11 cellular contexts compared by ENCODE assay signal in genomic region chr14:77318756-77319155, GRCh38. TPM values are rescaled to one million over a fixed set of nuclear protein-coding genes. Genes with fewer than 3 reads are reported as not detected.
DNase-seq lines count a peak whose midpoint lies in the region; ATAC-seq, FAIRE-seq and TF ChIP-seq lines count a peak whose summit lies in the region.
"Not testable (repeated sequence)": the region's sequence is repeated elsewhere in the genome, so short reads cannot be mapped to it uniquely, and the experiment has no call there.
"Had no signal": no experiment of that assay in that cellular context is flagged by ENCODE, and none has a peak within 500 bp of the region (broad histone marks: within the 10 kb centered on the region; RNA-seq: fewer than 3 reads in every experiment).

No MANE protein-coding gene starts in this region.

- not testable (repeated sequence) for H2AFZ ChIP-seq in Karpas-422 (ENCODE audit: low read length); HepG2 (ENCODE audit: low read length)

- not testable (repeated sequence) for TF ChIP-seq RAD21 in HepG2 (CRISPR knock-in tag; IDR thresholded peaks at IDR 0.05)

- peak overlapping the region; percentile 86 for H3K4me2 ChIP-seq in Karpas-422 (ENCODE audit: low read depth, low read length, poor library complexity, severe bottlenecking)
- peak overlapping the region; percentile 91 for H3K4me2 ChIP-seq in HepG2 (ENCODE audit: low read depth, low read length)

- H3K4me1 ChIP-seq in Karpas-422 (ENCODE audit: low read length) = peaks cover 34% of the 10 kb centered on the region
- peaks cover 80% of the 10 kb centered on the region for H3K4me1 ChIP-seq in HepG2 (ENCODE audit: insufficient read depth, low read length)
- peaks cover 68% of the 10 kb centered on the region for H3K4me1 ChIP-seq in psoas muscle

- in situ Hi-C loops in HepG2 (cut with HindIII; ENCODE audit: extremely low pct_ligation_motif_present, low pct_unique_long_range_greater_than_20kb) = not testable (repeated sequence)

- not testable (repeated sequence) for TF ChIP-seq EP300 in HepG2 (IDR thresholded peaks at IDR 0.05; ENCODE audit: low read depth in 2 of 2, low read length in 2 of 2); HepG2 (CRISPR knock-in tag; IDR thresholded peaks at IDR 0.05; ENCODE audit: borderline replicate concordance)

- FAIRE-seq in HepG2 (lab: Jason Lieb, UNC) = not testable (repeated sequence)

- not testable (repeated sequence) for DNase-seq in Karpas-422; HepG2 (ENCODE audit: low spot score); psoas muscle

- not testable (repeated sequence) for H3K27ac ChIP-seq in Karpas-422 (ENCODE audit: low read length)
- H3K27ac ChIP-seq in angular gyrus (ENCODE audit: low read depth, low read length) = peak overlapping the region; percentile 88
- H3K27ac ChIP-seq in cingulate gyrus (ENCODE audit: low read depth, low read length) = peak overlapping the region; percentile 97
- H3K27ac ChIP-seq in HepG2 (ENCODE audit: extremely low read length, insufficient read depth, low read length) = peak overlapping the region; percentile 63
- peak overlapping the region; percentile 12 for H3K27ac ChIP-seq in psoas muscle

- TF ChIP-seq CTCF in HepG2 (CRISPR knock-in tag; IDR thresholded peaks at IDR 0.05); psoas muscle (IDR thresholded peaks at IDR 0.05): not testable (repeated sequence)

- peak overlapping the region; percentile 84; the same call in 1 of the 2 replicates for H3K4me3 ChIP-seq in Karpas-422 (ENCODE audit: low read length)
- not testable (repeated sequence) for H3K4me3 ChIP-seq in HepG2 (replicated peaks in 1 of 3; ENCODE audit: insufficient read depth in 1 of 3, low read depth in 2 of 3, low read length in 3 of 3); psoas muscle

- H3K79me2 ChIP-seq in Karpas-422 (ENCODE audit: low read length) (peaks cover 75% of the 10 kb centered on the region), HepG2 (ENCODE audit: insufficient read depth, low read length) (peaks cover 49% of the 10 kb centered on the region)

- peak overlapping the region; percentile 93; the same call in 1 of the 2 replicates for H3K9ac ChIP-seq in Karpas-422 (ENCODE audit: low read length)
- H3K9ac ChIP-seq in HepG2 (ENCODE audit: insufficient read depth, low read depth, low read length) = not testable (repeated sequence)

- POLR2A ChIA-PET in HepG2 (lab: Yijun Ruan, JAX) = interaction anchor here (1.1 kb wide), 1 partner anchor 18 kb away, joined by 3 read pairs; no protein-coding TSS in a partner anchor

- intact Hi-C loops in HepG2 (cut with micrococcal nuclease; ENCODE audit: unreplicated experiment) (loop anchor here (5.0 kb wide), 1 partner anchor 234 kb away; no protein-coding TSS in a partner anchor), psoas muscle (cut with DNase I) (loop anchor here (10.0 kb wide), 2 partner anchors 164 to 444 kb away; no protein-coding TSS in a partner anchor)

- not testable (repeated sequence) for BruUV-seq in HepG2 (replicated peaks; lab: Mats Ljungman, UMichigan)

- not testable (repeated sequence) for ATAC-seq in HepG2, psoas muscle

- H3K9me2 ChIP-seq in Karpas-422 (replicated peaks; ENCODE audit: insufficient read depth, low read length) = not testable (repeated sequence)

- not testable (repeated sequence) for TF ChIP-seq POLR2A in HepG2 (IDR thresholded peaks at IDR 0.05; ENCODE audit: insufficient read depth in 1 of 2, low read depth in 2 of 2, low read length in 2 of 2)

- H3K36me3 ChIP-seq in Karpas-422 (ENCODE audit: insufficient read depth, low read length); HepG2 (replicated peaks in 1 of 2; ENCODE audit: control insufficient read depth in 1 of 2, insufficient read depth in 2 of 2, low read length in 2 of 2); psoas muscle (ENCODE audit: insufficient read depth in 1 of 2, low read depth in 1 of 2): not testable (repeated sequence)

- not testable (repeated sequence) for H3K27me3 ChIP-seq in Karpas-422 (ENCODE audit: low read length); HepG2 (ENCODE audit: control insufficient read depth in 1 of 2, insufficient read depth in 2 of 2, low read length in 2 of 2); psoas muscle (ENCODE audit: insufficient read depth in 3 of 3, low read length in 2 of 3)

- 96% methylated on average over 11 of the region's 11 CpGs for WGBS in HepG2 (ENCODE audit: low lambda C conversion rate)
- 88 to 92% (median 90%) methylated on average over 11 of the region's 11 CpGs for WGBS in psoas muscle, 3 donors

- H3K9me3 ChIP-seq in Karpas-422 (ENCODE audit: low read length); HepG2 (ENCODE audit: low read length); psoas muscle: not testable (repeated sequence)

- not testable (repeated sequence) for H4K20me1 ChIP-seq in Karpas-422 (ENCODE audit: insufficient read depth, low read depth, low read length); HepG2 (ENCODE audit: insufficient read depth, low read length)

- CTCF ChIA-PET in HepG2 (lab: Yijun Ruan, JAX; ENCODE audit: low intra/inter-chr PET ratio, low total read pairs) = not testable (repeated sequence)

RNA-seq across cellular contexts. Expression of gene POMT2, which starts 1.9 kb away (rescaled TPM):
- 24.0 and 30.4 TPM in 2 replicates for total RNA-seq in Karpas-422 (2014; rRNA removed; shearing (Covaris generic); ENCODE audit: low replicate concordance)
- total RNA-seq in HepG2 (2016; rRNA removed; fragmentation: Illumina TruSeq; extraction: Trizol) (7.9 and 15.9 TPM in 2 replicates), psoas muscle (10 to 100 TPM; 29.2 to 57.5 (median 36.7) TPM)
- total RNA-seq in HepG2 (2016; cell fraction: cytosol; rRNA removed; fragmentation: Illumina TruSeq; extraction: Trizol; ENCODE audit: low read depth) = 4.5 and 5.3 TPM in 2 replicates
- 5.7 and 18.9 TPM in 2 replicates for total RNA-seq in HepG2 (2016; cell fraction: insoluble cytoplasmic fraction; rRNA removed; fragmentation: Illumina TruSeq; extraction: Trizol)
- 5.6 and 9.7 TPM in 2 replicates for total RNA-seq in HepG2 (2016; cell fraction: membrane; rRNA removed; fragmentation: Illumina TruSeq; extraction: Trizol)
- total RNA-seq in HepG2 (2016; cell fraction: nucleus; rRNA removed; fragmentation: Illumina TruSeq; extraction: Trizol) = 26.2 and 26.6 TPM in 2 replicates
- polyA plus RNA-seq in HepG2 (2011; rRNA removed) (15.3 and 17.7 TPM in 2 replicates), psoas muscle (10 to 100 TPM; 17.4 to 28.5 (median 24.4) TPM)
- polyA plus RNA-seq in HepG2 (2011; cell fraction: cytosol; rRNA removed) = 5.3 and 6.1 TPM in 2 replicates
- polyA plus RNA-seq in HepG2 (2011; cell fraction: nucleus; rRNA removed) = 104 and 129 TPM in 2 replicates
- polyA plus RNA-seq in HepG2 (2012) = 10.4 and 12.2 TPM in 2 replicates
- polyA plus RNA-seq in HepG2 (2016; cell fraction: cytosol; fragmentation: Illumina TruSeq; extraction: Trizol; ENCODE audit: low read depth) = 5.4 and 5.6 TPM in 2 replicates
- 10.3 and 13.4 TPM in 2 replicates for polyA plus RNA-seq in HepG2 (2016; cell fraction: insoluble cytoplasmic fraction; fragmentation: Illumina TruSeq; extraction: Trizol; ENCODE audit: low read depth)
- 8.1 and 9.6 TPM in 2 replicates for polyA plus RNA-seq in HepG2 (2016; cell fraction: membrane; fragmentation: Illumina TruSeq; extraction: Trizol; ENCODE audit: low read depth)
- polyA plus RNA-seq in HepG2 (2016; cell fraction: nucleus; fragmentation: Illumina TruSeq; extraction: Trizol; ENCODE audit: insufficient read depth, low read depth) = 96.8 and 106 TPM in 2 replicates
- 34.5 and 36.8 TPM in 2 replicates for polyA minus RNA-seq in HepG2 (2011; rRNA and poly(A)+ RNA removed; ENCODE audit: low replicate concordance)
- 6.0 and 8.1 TPM in 2 replicates for polyA minus RNA-seq in HepG2 (2011; cell fraction: cytosol; rRNA and poly(A)+ RNA removed)
- polyA minus RNA-seq in HepG2 (2011; cell fraction: nucleus; rRNA and poly(A)+ RNA removed) = 38.1 and 42.3 TPM in 2 replicates

RNA-seq across cellular contexts. Expression of gene GSTZ1, which starts 2.1 kb away (rescaled TPM):
- 44.8 and 55.3 TPM in 2 replicates for total RNA-seq in Karpas-422 (2014; rRNA removed; shearing (Covaris generic); ENCODE audit: low replicate concordance)
- 26.9 and 27.6 TPM in 2 replicates for total RNA-seq in HepG2 (2016; rRNA removed; fragmentation: Illumina TruSeq; extraction: Trizol)
- 6.7 and 6.9 TPM in 2 replicates for total RNA-seq in HepG2 (2016; cell fraction: cytosol; rRNA removed; fragmentation: Illumina TruSeq; extraction: Trizol; ENCODE audit: low read depth)
- total RNA-seq in HepG2 (2016; cell fraction: insoluble cytoplasmic fraction; rRNA removed; fragmentation: Illumina TruSeq; extraction: Trizol) = 26.1 and 26.7 TPM in 2 replicates
- 10.4 TPM in 2 replicates for total RNA-seq in HepG2 (2016; cell fraction: membrane; rRNA removed; fragmentation: Illumina TruSeq; extraction: Trizol)
- 19.7 and 22.0 TPM in 2 replicates for total RNA-seq in HepG2 (2016; cell fraction: nucleus; rRNA removed; fragmentation: Illumina TruSeq; extraction: Trizol)
- 14.4 and 15.7 TPM in 2 replicates for polyA plus RNA-seq in HepG2 (2011; rRNA removed)
- polyA plus RNA-seq in HepG2 (2011; cell fraction: cytosol; rRNA removed) = 15.4 and 20.2 TPM in 2 replicates
- 25.0 and 27.1 TPM in 2 replicates for polyA plus RNA-seq in HepG2 (2011; cell fraction: nucleus; rRNA removed)
- polyA plus RNA-seq in HepG2 (2012) = 18.1 and 18.4 TPM in 2 replicates
- polyA plus RNA-seq in HepG2 (2016; cell fraction: cytosol; fragmentation: Illumina TruSeq; extraction: Trizol; ENCODE audit: low read depth) = 4.9 and 5.3 TPM in 2 replicates
- 29.6 and 30.1 TPM in 2 replicates for polyA plus RNA-seq in HepG2 (2016; cell fraction: insoluble cytoplasmic fraction; fragmentation: Illumina TruSeq; extraction: Trizol; ENCODE audit: low read depth)
- polyA plus RNA-seq in HepG2 (2016; cell fraction: membrane; fragmentation: Illumina TruSeq; extraction: Trizol; ENCODE audit: low read depth) = 7.6 and 9.5 TPM in 2 replicates
- 20.3 and 23.0 TPM in 2 replicates for polyA plus RNA-seq in HepG2 (2016; cell fraction: nucleus; fragmentation: Illumina TruSeq; extraction: Trizol; ENCODE audit: insufficient read depth, low read depth)
- 25.0 and 25.5 TPM in 2 replicates for polyA minus RNA-seq in HepG2 (2011; rRNA and poly(A)+ RNA removed; ENCODE audit: low replicate concordance)
- 3.9 and 5.6 TPM in 2 replicates for polyA minus RNA-seq in HepG2 (2011; cell fraction: cytosol; rRNA and poly(A)+ RNA removed)
- 37.7 and 42.4 TPM in 2 replicates for polyA minus RNA-seq in HepG2 (2011; cell fraction: nucleus; rRNA and poly(A)+ RNA removed)
- total RNA-seq in psoas muscle = 10 to 100 TPM; 17.7 to 56.6 (median 29.7) TPM
- polyA plus RNA-seq in psoas muscle = 10 to 100 TPM; 17.1 to 32.2 (median 28.9) TPM

RNA-seq across cellular contexts. Expression of gene NGB, which starts 47.8 kb away (rescaled TPM):
- not detected in 2 replicates for total RNA-seq in Karpas-422 (2014; rRNA removed; shearing (Covaris generic); ENCODE audit: low replicate concordance)
- total RNA-seq in HepG2 (2016; rRNA removed; fragmentation: Illumina TruSeq; extraction: Trizol) (not detected in 2 replicates), psoas muscle (not detected)
- total RNA-seq in HepG2 (2016; cell fraction: cytosol; rRNA removed; fragmentation: Illumina TruSeq; extraction: Trizol; ENCODE audit: low read depth) = not detected in 2 replicates
- total RNA-seq in HepG2 (2016; cell fraction: insoluble cytoplasmic fraction; rRNA removed; fragmentation: Illumina TruSeq; extraction: Trizol) = not detected in 2 replicates
- total RNA-seq in HepG2 (2016; cell fraction: membrane; rRNA removed; fragmentation: Illumina TruSeq; extraction: Trizol) = not detected in 2 replicates
- not detected in 2 replicates for total RNA-seq in HepG2 (2016; cell fraction: nucleus; rRNA removed; fragmentation: Illumina TruSeq; extraction: Trizol)
- polyA plus RNA-seq in HepG2 (2011; rRNA removed) (0.04 and 0.05 TPM in 2 replicates), psoas muscle (under 1 TPM in 1 of 3 donors, not detected in 2; 0.01 TPM)
- 0.03 and 0.09 TPM in 2 replicates for polyA plus RNA-seq in HepG2 (2011; cell fraction: cytosol; rRNA removed)
- not detected in 2 replicates for polyA plus RNA-seq in HepG2 (2011; cell fraction: nucleus; rRNA removed)
- polyA plus RNA-seq in HepG2 (2012) = not detected in 2 replicates
- not detected in 2 replicates for polyA plus RNA-seq in HepG2 (2016; cell fraction: cytosol; fragmentation: Illumina TruSeq; extraction: Trizol; ENCODE audit: low read depth)
- not detected in 2 replicates for polyA plus RNA-seq in HepG2 (2016; cell fraction: insoluble cytoplasmic fraction; fragmentation: Illumina TruSeq; extraction: Trizol; ENCODE audit: low read depth)
- polyA plus RNA-seq in HepG2 (2016; cell fraction: membrane; fragmentation: Illumina TruSeq; extraction: Trizol; ENCODE audit: low read depth) = 0.09 TPM in 1 of 2 replicates, not detected in the other
- not detected in 2 replicates for polyA plus RNA-seq in HepG2 (2016; cell fraction: nucleus; fragmentation: Illumina TruSeq; extraction: Trizol; ENCODE audit: insufficient read depth, low read depth)
- not detected in 2 replicates for polyA minus RNA-seq in HepG2 (2011; rRNA and poly(A)+ RNA removed; ENCODE audit: low replicate concordance)
- polyA minus RNA-seq in HepG2 (2011; cell fraction: cytosol; rRNA and poly(A)+ RNA removed) = not detected in 2 replicates
- not detected in 2 replicates for polyA minus RNA-seq in HepG2 (2011; cell fraction: nucleus; rRNA and poly(A)+ RNA removed)
- total RNA-seq: GM23248, K562, NCI-H460, Right ventricle myocardium superior, RPMI7951, SK-MEL-5 had no signal
- polyA plus RNA-seq: GM23248, K562 had no signal

RNA-seq across cellular contexts. Expression of gene TMED8, which starts 58.1 kb away (rescaled TPM):
- 41.3 and 73.8 TPM in 2 replicates for total RNA-seq in Karpas-422 (2014; rRNA removed; shearing (Covaris generic); ENCODE audit: low replicate concordance)
- total RNA-seq in HepG2 (2016; rRNA removed; fragmentation: Illumina TruSeq; extraction: Trizol) = 11.7 and 17.5 TPM in 2 replicates
- total RNA-seq in HepG2 (2016; cell fraction: cytosol; rRNA removed; fragmentation: Illumina TruSeq; extraction: Trizol; ENCODE audit: low read depth) = 0.71 TPM in 2 replicates
- 11.1 and 18.2 TPM in 2 replicates for total RNA-seq in HepG2 (2016; cell fraction: insoluble cytoplasmic fraction; rRNA removed; fragmentation: Illumina TruSeq; extraction: Trizol)
- 4.1 and 4.7 TPM in 2 replicates for total RNA-seq in HepG2 (2016; cell fraction: membrane; rRNA removed; fragmentation: Illumina TruSeq; extraction: Trizol)
- 8.0 and 8.7 TPM in 2 replicates for total RNA-seq in HepG2 (2016; cell fraction: nucleus; rRNA removed; fragmentation: Illumina TruSeq; extraction: Trizol)
- 4.7 and 6.0 TPM in 2 replicates for polyA plus RNA-seq in HepG2 (2011; rRNA removed)
- polyA plus RNA-seq in HepG2 (2011; cell fraction: cytosol; rRNA removed) = 3.0 and 4.2 TPM in 2 replicates
- polyA plus RNA-seq in HepG2 (2011; cell fraction: nucleus; rRNA removed) = 2.7 and 3.4 TPM in 2 replicates
- polyA plus RNA-seq in HepG2 (2012) = 5.0 and 5.4 TPM in 2 replicates
- 0.28 and 0.33 TPM in 2 replicates for polyA plus RNA-seq in HepG2 (2016; cell fraction: cytosol; fragmentation: Illumina TruSeq; extraction: Trizol; ENCODE audit: low read depth)
- polyA plus RNA-seq in HepG2 (2016; cell fraction: insoluble cytoplasmic fraction; fragmentation: Illumina TruSeq; extraction: Trizol; ENCODE audit: low read depth) = 10.5 and 10.6 TPM in 2 replicates
- polyA plus RNA-seq in HepG2 (2016; cell fraction: membrane; fragmentation: Illumina TruSeq; extraction: Trizol; ENCODE audit: low read depth) = 1.5 and 1.7 TPM in 2 replicates
- 8.9 and 9.4 TPM in 2 replicates for polyA plus RNA-seq in HepG2 (2016; cell fraction: nucleus; fragmentation: Illumina TruSeq; extraction: Trizol; ENCODE audit: insufficient read depth, low read depth)
- polyA minus RNA-seq in HepG2 (2011; rRNA and poly(A)+ RNA removed; ENCODE audit: low replicate concordance) = 12.8 and 15.2 TPM in 2 replicates
- 7.1 and 8.6 TPM in 2 replicates for polyA minus RNA-seq in HepG2 (2011; cell fraction: cytosol; rRNA and poly(A)+ RNA removed)
- polyA minus RNA-seq in HepG2 (2011; cell fraction: nucleus; rRNA and poly(A)+ RNA removed) = 5.3 and 7.1 TPM in 2 replicates
- total RNA-seq in psoas muscle = 1 to 10 TPM; 2.8 to 3.5 (median 3.1) TPM
- polyA plus RNA-seq in psoas muscle = 1 to 10 TPM; 1.5 to 9.2 (median 2.8) TPM

RNA-seq across cellular contexts. Expression of gene SAMD15, which starts 58.4 kb away (rescaled TPM):
- 2.2 and 3.3 TPM in 2 replicates for total RNA-seq in Karpas-422 (2014; rRNA removed; shearing (Covaris generic); ENCODE audit: low replicate concordance)
- total RNA-seq in HepG2 (2016; rRNA removed; fragmentation: Illumina TruSeq; extraction: Trizol) (1.3 and 2.0 TPM in 2 replicates), psoas muscle (under 1 TPM in 1 of 4 donors, not detected in 3; 0.21 TPM)
- total RNA-seq in HepG2 (2016; cell fraction: cytosol; rRNA removed; fragmentation: Illumina TruSeq; extraction: Trizol; ENCODE audit: low read depth) = 0.40 TPM in 1 of 2 replicates, not detected in the other
- 1.4 and 3.0 TPM in 2 replicates for total RNA-seq in HepG2 (2016; cell fraction: insoluble cytoplasmic fraction; rRNA removed; fragmentation: Illumina TruSeq; extraction: Trizol)
- 0.10 and 0.49 TPM in 2 replicates for total RNA-seq in HepG2 (2016; cell fraction: membrane; rRNA removed; fragmentation: Illumina TruSeq; extraction: Trizol)
- 1.1 TPM in 2 replicates for total RNA-seq in HepG2 (2016; cell fraction: nucleus; rRNA removed; fragmentation: Illumina TruSeq; extraction: Trizol)
- polyA plus RNA-seq in HepG2 (2011; rRNA removed) (0.09 TPM in 2 replicates), psoas muscle (under 1 TPM; 0.12 to 0.75 (median 0.17) TPM)
- polyA plus RNA-seq in HepG2 (2011; cell fraction: cytosol; rRNA removed) = 0.11 TPM in 1 of 2 replicates, not detected in the other
- 0.05 and 0.24 TPM in 2 replicates for polyA plus RNA-seq in HepG2 (2011; cell fraction: nucleus; rRNA removed)
- 0.05 TPM in 1 of 2 replicates, not detected in the other for polyA plus RNA-seq in HepG2 (2012)
- 0.11 TPM in 1 of 2 replicates, not detected in the other for polyA plus RNA-seq in HepG2 (2016; cell fraction: cytosol; fragmentation: Illumina TruSeq; extraction: Trizol; ENCODE audit: low read depth)
- polyA plus RNA-seq in HepG2 (2016; cell fraction: insoluble cytoplasmic fraction; fragmentation: Illumina TruSeq; extraction: Trizol; ENCODE audit: low read depth) = 0.82 and 1.2 TPM in 2 replicates
- 0.07 and 0.10 TPM in 2 replicates for polyA plus RNA-seq in HepG2 (2016; cell fraction: membrane; fragmentation: Illumina TruSeq; extraction: Trizol; ENCODE audit: low read depth)
- polyA plus RNA-seq in HepG2 (2016; cell fraction: nucleus; fragmentation: Illumina TruSeq; extraction: Trizol; ENCODE audit: insufficient read depth, low read depth) = 0.47 and 0.82 TPM in 2 replicates
- polyA minus RNA-seq in HepG2 (2011; rRNA and poly(A)+ RNA removed; ENCODE audit: low replicate concordance) = 0.51 TPM in 1 of 2 replicates, not detected in the other
- polyA minus RNA-seq in HepG2 (2011; cell fraction: cytosol; rRNA and poly(A)+ RNA removed) = not detected in 2 replicates
- 0.39 TPM in 1 of 2 replicates, not detected in the other for polyA minus RNA-seq in HepG2 (2011; cell fraction: nucleus; rRNA and poly(A)+ RNA removed)
- total RNA-seq: Right ventricle myocardium superior had no signal
